27 cellular contexts compared by ENCODE assay signal in the genomic region with DNA sequence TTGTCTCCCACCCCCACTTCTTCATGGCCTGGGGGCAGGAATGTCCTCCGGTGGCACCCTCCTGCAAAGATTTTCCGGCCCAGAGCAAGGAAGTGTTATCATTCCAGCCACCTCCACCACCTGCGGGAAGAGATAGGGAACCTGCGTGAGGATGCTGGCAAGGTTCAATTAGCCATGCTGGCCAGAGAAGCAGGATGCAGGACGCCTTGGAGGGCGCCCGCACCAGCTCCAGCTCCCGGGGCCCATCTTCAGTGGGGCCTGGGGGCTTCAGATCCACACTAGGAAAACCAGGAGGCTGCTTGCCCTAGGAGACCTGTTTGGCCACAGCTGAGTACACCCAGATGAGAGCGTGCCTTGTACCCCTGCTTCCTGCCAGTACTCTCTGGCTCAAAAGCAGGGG.
"Had no signal": no experiment of that assay in that cellular context is flagged by ENCODE, and none has a peak within 500 bp of the region (broad histone marks: within the 10 kb centered on the region; RNA-seq: fewer than 3 reads in every experiment).

No MANE protein-coding gene starts in this region.

- H3K4me3 Mint-ChIP-seq: activated CD4-positive, alpha-beta memory T cell treated with anti-CD3 and anti-CD28 coated beads, Interleukin-2, amount 10 ng/mL, durations not matched to agents 7 days and 5 days; activated CD4-positive, alpha-beta T cell treated with anti-CD3 and anti-CD28 coated beads, Interleukin-2, amount 10 ng/mL, durations not matched to agents 7 days and 5 days; activated naive CD8-positive, alpha-beta T cell; activated T-cell treated with anti-CD3 and anti-CD28 coated beads, Interleukin-2, amount 50 U/mL, for 4 hours; activated T-helper 17 cell treated with anti-CD3 and anti-CD28 coated beads, Interleukin-2, amount 50 U/mL, for 72 hours; effector memory CD8-positive, alpha-beta T cell had no signal

- H3K4me1 Mint-ChIP-seq: activated CD4-positive, alpha-beta memory T cell treated with anti-CD3 and anti-CD28 coated beads, Interleukin-2, amount 10 ng/mL, durations not matched to agents 7 days and 5 days; activated CD4-positive, alpha-beta T cell treated with anti-CD3 and anti-CD28 coated beads, Interleukin-2, amount 10 ng/mL, durations not matched to agents 7 days and 5 days; activated T-helper 17 cell treated with anti-CD3 and anti-CD28 coated beads, Interleukin-2, amount 50 U/mL, for 72 hours had no signal

- ATAC-seq: activated T-cell treated with anti-CD3 and anti-CD28 coated beads, Interleukin-2, amount 50 U/mL, for 4 hours; activated T-helper 17 cell treated with anti-CD3 and anti-CD28 coated beads, Interleukin-2, amount 50 U/mL, for 72 hours; effector memory CD8-positive, alpha-beta T cell; gastroesophageal sphincter had no signal

- H3K36me3 ChIP-seq: brain microvascular endothelial cell, esophagus muscularis mucosa, gastroesophageal sphincter had no signal

- H3K4me1 ChIP-seq: foreskin keratinocyte, gastroesophageal sphincter had no signal

- H3K4me3 ChIP-seq: esophagus muscularis mucosa, gastroesophageal sphincter had no signal

- DNase-seq: activated CD4-positive, alpha-beta memory T cell treated with anti-CD3 and anti-CD28 coated beads, Interleukin-2, amount 10 ng/mL, durations not matched to agents 7 days and 5 days; activated CD4-positive, alpha-beta T cell treated with anti-CD3 and anti-CD28 coated beads for 1 hour; activated CD4-positive, alpha-beta T cell treated with anti-CD3 and anti-CD28 coated beads for 4 hours; activated CD4-positive, alpha-beta T cell treated with anti-CD3 and anti-CD28 coated beads, Interleukin-2, amount 10 ng/mL, durations not matched to agents 7 days and 5 days; activated CD4-positive, alpha-beta T cell treated with anti-CD3 and anti-CD28 coated beads, Interleukin-2, amount 50 U/mL, for 4 hours; activated CD8-positive, alpha-beta memory T cell treated with anti-CD3 and anti-CD28 coated beads, Interleukin-2, amount 50 U/mL, for 48 hours; activated effector memory CD4-positive, alpha-beta T cell treated with Interleukin-2 at 50 U/mL for 16 hours; activated gamma-delta T cell treated with Interleukin-2 at 50 U/mL for 16 hours; activated naive CD4-positive, alpha-beta T cell treated with anti-CD3 and anti-CD28 coated beads, Interleukin-2, amount 50 U/mL, for 16 hours; activated naive CD4-positive, alpha-beta T cell treated with Interleukin-2 at 50 U/mL for 16 hours; activated T-cell treated with anti-CD3 and anti-CD28 coated beads for 4 hours; activated T-cell treated with anti-CD3 and anti-CD28 coated beads, Interleukin-2, amount 50 U/mL, for 4 hours; amniotic stem cell; anterior cingulate cortex; brain microvascular endothelial cell; caudate nucleus; cortex of kidney; dermis blood vessel endothelial cell; effector CD4-positive, alpha-beta T cell; effector memory CD8-positive, alpha-beta T cell; erythroblast; foreskin keratinocyte; T-helper 2 cell had no signal

- H3K9me3 ChIP-seq: esophagus muscularis mucosa, gastroesophageal sphincter had no signal

- H3K9me3 Mint-ChIP-seq: activated CD4-positive, alpha-beta memory T cell treated with anti-CD3 and anti-CD28 coated beads, Interleukin-2, amount 10 ng/mL, durations not matched to agents 7 days and 5 days; activated CD4-positive, alpha-beta T cell treated with anti-CD3 and anti-CD28 coated beads, Interleukin-2, amount 10 ng/mL, durations not matched to agents 7 days and 5 days; activated T-cell treated with anti-CD3 and anti-CD28 coated beads, Interleukin-2, amount 50 U/mL, for 4 hours; activated T-helper 17 cell treated with anti-CD3 and anti-CD28 coated beads, Interleukin-2, amount 50 U/mL, for 72 hours; effector memory CD8-positive, alpha-beta T cell had no signal

- H3K27ac ChIP-seq: brain microvascular endothelial cell, esophagus muscularis mucosa, foreskin keratinocyte, gastroesophageal sphincter had no signal

- H3K27ac Mint-ChIP-seq: activated CD4-positive, alpha-beta memory T cell treated with anti-CD3 and anti-CD28 coated beads, Interleukin-2, amount 10 ng/mL, durations not matched to agents 7 days and 5 days; activated CD4-positive, alpha-beta T cell treated with anti-CD3 and anti-CD28 coated beads, Interleukin-2, amount 10 ng/mL, durations not matched to agents 7 days and 5 days; activated naive CD8-positive, alpha-beta T cell; activated T-helper 17 cell treated with anti-CD3 and anti-CD28 coated beads, Interleukin-2, amount 50 U/mL, for 72 hours; effector memory CD8-positive, alpha-beta T cell had no signal

- H3K36me3 Mint-ChIP-seq: activated naive CD8-positive, alpha-beta T cell had no signal
